Comparison of ENCODE assay signal across 1 cellular context in the genomic region with DNA sequence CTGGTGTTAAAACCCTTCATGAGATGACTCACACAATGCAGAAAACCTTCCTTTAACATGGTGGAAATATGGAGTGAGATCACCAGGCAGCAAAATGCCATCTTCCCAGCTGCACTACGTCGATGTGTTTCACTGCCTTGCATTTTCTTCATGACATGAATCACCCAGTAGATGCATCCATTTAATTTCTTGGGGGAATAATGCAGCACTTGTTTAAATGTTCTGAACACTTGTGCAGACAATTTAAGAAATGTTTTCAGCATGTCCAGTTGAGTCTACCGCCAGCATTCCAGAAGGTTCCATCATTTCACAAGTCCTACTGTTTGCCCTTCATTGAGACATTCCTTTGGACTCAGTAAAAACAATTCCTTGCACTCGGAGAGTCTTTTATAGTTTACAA.
TF ChIP-seq lines count a peak whose summit lies in the region.

No MANE protein-coding gene starts in this region.

TF ChIP-seq in IMR-90, 13 proteins besides CTCF, POLR2A, EP300 and RAD21:
- TF ChIP-seq SMC3 (IDR thresholded peaks at IDR 0.05; ENCODE audit: low read depth, low read length) (no peak), NFE2L2 (IDR thresholded peaks at IDR 0.05; ENCODE audit: low read depth, low read length) (no peak), BHLHE40 (IDR thresholded peaks at IDR 0.05; ENCODE audit: low read depth, low read length) (no peak), RCOR1 (IDR thresholded peaks at IDR 0.05; ENCODE audit: insufficient replicate concordance, low read length) (no peak), RFX5 (IDR thresholded peaks at IDR 0.05; ENCODE audit: low read depth, low read length) (no peak), MAFK (IDR thresholded peaks at IDR 0.05; ENCODE audit: low read depth, low read length) (no peak), MAZ (IDR thresholded peaks at IDR 0.05; ENCODE audit: borderline replicate concordance, low read depth, low read length) (no peak)
- TF ChIP-seq, protein P1, sequence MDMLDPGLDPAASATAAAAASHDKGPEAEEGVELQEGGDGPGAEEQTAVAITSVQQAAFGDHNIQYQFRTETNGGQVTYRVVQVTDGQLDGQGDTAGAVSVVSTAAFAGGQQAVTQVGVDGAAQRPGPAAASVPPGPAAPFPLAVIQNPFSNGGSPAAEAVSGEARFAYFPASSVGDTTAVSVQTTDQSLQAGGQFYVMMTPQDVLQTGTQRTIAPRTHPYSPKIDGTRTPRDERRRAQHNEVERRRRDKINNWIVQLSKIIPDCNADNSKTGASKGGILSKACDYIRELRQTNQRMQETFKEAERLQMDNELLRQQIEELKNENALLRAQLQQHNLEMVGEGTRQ (IDR thresholded peaks at IDR 0.05; ENCODE audit: low read depth, low read length), result no peak
- TF ChIP-seq, protein P2, sequence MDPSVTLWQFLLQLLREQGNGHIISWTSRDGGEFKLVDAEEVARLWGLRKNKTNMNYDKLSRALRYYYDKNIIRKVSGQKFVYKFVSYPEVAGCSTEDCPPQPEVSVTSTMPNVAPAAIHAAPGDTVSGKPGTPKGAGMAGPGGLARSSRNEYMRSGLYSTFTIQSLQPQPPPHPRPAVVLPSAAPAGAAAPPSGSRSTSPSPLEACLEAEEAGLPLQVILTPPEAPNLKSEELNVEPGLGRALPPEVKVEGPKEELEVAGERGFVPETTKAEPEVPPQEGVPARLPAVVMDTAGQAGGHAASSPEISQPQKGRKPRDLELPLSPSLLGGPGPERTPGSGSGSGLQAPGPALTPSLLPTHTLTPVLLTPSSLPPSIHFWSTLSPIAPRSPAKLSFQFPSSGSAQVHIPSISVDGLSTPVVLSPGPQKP (IDR thresholded peaks at IDR 0.05; ENCODE audit: borderline replicate concordance, low read depth, low read length), result no peak
